ENCODE assay signal across 15 cellular contexts in genomic region chr18:60040966-60041365, GRCh38.
DNase-seq lines count a peak whose midpoint lies in the region; ATAC-seq, FAIRE-seq and TF ChIP-seq lines count a peak whose summit lies in the region.
"Had no signal": no experiment of that assay in that cellular context is flagged by ENCODE, and none has a peak within 500 bp of the region (broad histone marks: within the 10 kb centered on the region; RNA-seq: fewer than 3 reads in every experiment).

No MANE protein-coding gene starts in this region.

- H3K79me2 ChIP-seq in GM23248 (ENCODE audit: insufficient read depth) (no peaks in the 10 kb centered on the region), PC-3 (ENCODE audit: low read length) (no peaks in the 10 kb centered on the region)

- no peak overlapping the region for H2AFZ ChIP-seq in GM23248
- H2AFZ ChIP-seq in PC-3 (ENCODE audit: low read length), result no peak overlapping the region

- peak; percentile 43 for FAIRE-seq in RCC 7860 (lab: Jason Lieb, UNC)
- FAIRE-seq: G401.6, GM12892, H54 had no signal

- H3K9me3 ChIP-seq in GM23248 (ENCODE audit: low read depth), result no peaks in the 10 kb centered on the region
- no peaks in the 10 kb centered on the region for H3K9me3 ChIP-seq in PC-3 (ENCODE audit: low read length)
- H3K9me3 ChIP-seq: BLaER1 treated with 17β-estradiol and CSF1 and Interleukin-3, amounts not matched to agents 10 nM and 100 nM had no signal

- in situ Hi-C loops in GM23248 (cut with MboI), result no loop called here

- POLR2A ChIA-PET in PC-3 (lab: Charles Lee; ENCODE audit: unreplicated experiment), result no interaction called here

- H3K27me3 ChIP-seq in GM23248 (replicated peaks; ENCODE audit: insufficient read depth) (no peaks in the 10 kb centered on the region), PC-3 (ENCODE audit: low read length) (no peaks in the 10 kb centered on the region)
- H3K27me3 ChIP-seq: BLaER1 treated with 17β-estradiol and CSF1 and Interleukin-3, amounts not matched to agents 10 nM and 100 nM had no signal

- no peak for ATAC-seq in PC-3

- no peak overlapping the region for H3K27ac ChIP-seq in GM23248
- no peak overlapping the region for H3K27ac ChIP-seq in PC-3 (ENCODE audit: low read length)
- H3K27ac ChIP-seq: BLaER1 treated with 17β-estradiol and CSF1 and Interleukin-3, amounts not matched to agents 10 nM and 100 nM had no signal

- intact Hi-C loops in PC-3 (cut with micrococcal nuclease), result no loop called here

- no peak for TF ChIP-seq CTCF in AG10803 (conservative IDR thresholded peaks at IDR 0.05; ENCODE audit: low read length)
- TF ChIP-seq CTCF in PC-3 (conservative IDR thresholded peaks at IDR 0.05; ENCODE audit: low read depth, low read length), result no peak

- no peaks in the 10 kb centered on the region for H4K20me1 ChIP-seq in GM23248 (ENCODE audit: insufficient read depth)
- H4K20me1 ChIP-seq in PC-3 (ENCODE audit: low read length), result no peaks in the 10 kb centered on the region
- H4K20me1 ChIP-seq: BLaER1 treated with 17β-estradiol and CSF1 and Interleukin-3, amounts not matched to agents 10 nM and 100 nM had no signal

- 29 to 60% methylated on average over 1 of the region's 1 CpG for WGBS in GM23248 (ENCODE audit: low coverage in 1 of 2, low lambda C conversion rate in 2 of 2, missing lambda C conversion rate in 2 of 2), 2 experiments

- no peak overlapping the region for H3K4me2 ChIP-seq in GM23248 (ENCODE audit: unreplicated experiment)
- no peak overlapping the region for H3K4me2 ChIP-seq in PC-3 (ENCODE audit: low read length)
- H3K4me2 ChIP-seq: BLaER1 treated with 17β-estradiol and CSF1 and Interleukin-3, amounts not matched to agents 10 nM and 100 nM had no signal

- H3K4me1 ChIP-seq in GM23248 (ENCODE audit: insufficient read depth), result peaks cover 41% of the 10 kb centered on the region
- H3K4me1 ChIP-seq in PC-3 (ENCODE audit: insufficient read depth, low read length), result peaks cover 24% of the 10 kb centered on the region
- H3K4me1 ChIP-seq: BLaER1 treated with 17β-estradiol and CSF1 and Interleukin-3, amounts not matched to agents 10 nM and 100 nM had no signal

- no peak overlapping the region for H3K9ac ChIP-seq in GM23248
- no peak overlapping the region for H3K9ac ChIP-seq in PC-3 (ENCODE audit: low read length)
- H3K9ac ChIP-seq: BLaER1 treated with 17β-estradiol and CSF1 and Interleukin-3, amounts not matched to agents 10 nM and 100 nM had no signal

- H3K9me2 ChIP-seq in GM23248 (ENCODE audit: insufficient read depth) (no peaks in the 10 kb centered on the region; the same call in 1 of the 2 replicates), PC-3 (replicated peaks; ENCODE audit: low read length) (no peaks in the 10 kb centered on the region)

- BruUV-seq in PC-3 (replicated peaks; lab: Mats Ljungman, UMichigan), result no TSS peak

- H3K4me3 ChIP-seq in AG10803 (ENCODE audit: low read length), result no peak overlapping the region
- no peak overlapping the region for H3K4me3 ChIP-seq in GM23248
- no peak overlapping the region for H3K4me3 ChIP-seq in PC-3 (ENCODE audit: low read length)
- H3K4me3 ChIP-seq: BLaER1 treated with 17β-estradiol and CSF1 and Interleukin-3, amounts not matched to agents 10 nM and 100 nM had no signal

- DNase-seq in AG10803 (ENCODE audit: low read depth), result peak; percentile 90
- peak; percentile 37 for DNase-seq in GM23248
- DNase-seq in RCC 7860 (ENCODE audit: low spot score), result no peak
- DNase-seq in fibroblast of peridontal ligament (ENCODE audit: extremely low read depth), result peak; percentile 34
- DNase-seq in PC-3, result no peak
- DNase-seq in activated naive CD4-positive, alpha-beta T cell treated with anti-CD3 and anti-CD28 coated beads, Interleukin-2, amount 50 U/mL, for 16 hours, result no peak
- DNase-seq in activated CD4-positive, alpha-beta T cell treated with anti-CD3 and anti-CD28 coated beads, Interleukin-2, amount 50 U/mL, for 48 hours, result no peak
- DNase-seq in NCI-H2171 (lab: John Stamatoyannopoulos, UW), result no peak
- DNase-seq: 8988T; CD4-positive, CD25-positive, alpha-beta regulatory T cell; DMS53 had no signal

- H3F3A ChIP-seq in GM23248 (ENCODE audit: insufficient read depth), result peaks cover 40% of the 10 kb centered on the region
- peaks cover 6% of the 10 kb centered on the region for H3F3A ChIP-seq in PC-3 (ENCODE audit: low read length, unreplicated experiment)

- H3K36me3 ChIP-seq in GM23248 (ENCODE audit: low read depth), result no peaks in the 10 kb centered on the region
- no peaks in the 10 kb centered on the region for H3K36me3 ChIP-seq in PC-3 (ENCODE audit: low read depth, low read length)
- H3K36me3 ChIP-seq: BLaER1 treated with 17β-estradiol and CSF1 and Interleukin-3, amounts not matched to agents 10 nM and 100 nM had no signal

- CTCF ChIA-PET in PC-3 (lab: Charles Lee), result no interaction called here

Comparison
In these comparisons a context has a peak if more than half of its experiments do, and no peak if none do; other contexts are left out.
1. DNase-seq: peak in AG10803 (single experiment), GM23248 (single experiment) and fibroblast of peridontal ligament (single experiment); none in RCC 7860 (single experiment), PC-3 (single experiment), activated naive CD4-positive, alpha-beta T cell treated with anti-CD3 and anti-CD28 coated beads, Interleukin-2, amount 50 U/mL, for 16 hours (single experiment), activated CD4-positive, alpha-beta T cell treated with anti-CD3 and anti-CD28 coated beads, Interleukin-2, amount 50 U/mL, for 48 hours (0 of 2) and NCI-H2171 (single experiment).